Comparison of ENCODE assay signal across 23 cellular contexts in the genomic region with DNA sequence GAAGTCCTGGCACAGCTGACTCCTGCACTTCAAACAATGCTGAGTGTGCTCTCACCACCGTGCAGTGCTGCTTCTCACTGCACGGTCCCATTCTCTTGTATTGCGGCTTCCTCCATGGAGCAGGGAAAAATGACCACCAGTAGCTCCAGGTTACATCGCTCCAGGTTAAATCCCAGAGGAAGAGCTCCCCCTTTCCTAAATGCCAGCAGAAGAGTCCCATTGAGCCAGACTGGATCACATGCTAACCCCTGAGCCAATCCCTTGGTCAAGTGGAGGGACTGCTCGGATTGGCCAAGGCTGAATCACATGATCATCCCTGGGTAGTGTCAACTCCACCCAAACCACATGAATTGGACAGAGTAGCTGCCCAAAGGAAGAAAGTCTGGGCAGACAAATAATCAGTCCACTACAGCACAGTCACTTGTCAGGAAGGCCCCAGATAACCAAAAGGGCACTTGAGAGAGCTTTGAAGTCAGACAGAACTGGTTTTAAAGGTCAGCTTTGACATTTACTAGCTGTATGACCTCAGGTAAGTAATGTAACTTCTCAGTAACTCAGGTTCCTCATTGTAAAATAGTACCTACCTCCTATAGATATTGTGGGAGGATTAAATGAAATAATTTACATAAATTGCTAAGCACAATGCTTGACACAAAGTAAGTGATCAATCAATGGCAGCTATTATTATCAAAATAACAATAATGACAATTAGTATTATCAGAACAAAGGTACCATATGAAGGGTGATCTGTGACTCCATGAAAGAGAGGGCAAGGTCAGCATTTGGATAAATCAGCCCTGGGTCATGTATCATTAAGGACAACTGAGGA. TPM values are rescaled to one million over a fixed set of nuclear protein-coding genes. Genes with fewer than 3 reads are reported as not detected.
A peak's percentile ranks its signal among the peaks of the same experiment; 100 is the strongest.
DNase-seq lines count a peak whose midpoint lies in the region; ATAC-seq, FAIRE-seq and TF ChIP-seq lines count a peak whose summit lies in the region.
"Had no signal": no experiment of that assay in that cellular context is flagged by ENCODE, and none has a peak within 500 bp of the region (broad histone marks: within the 10 kb centered on the region; RNA-seq: fewer than 3 reads in every experiment).

No MANE protein-coding gene starts in this region.

- H3K27ac ChIP-seq in K562 (ENCODE audit: extremely low read depth, low read depth, low read length): peak overlapping the region; percentile 65
- H3K27ac ChIP-seq: 22Rv1, Peyer's patch, psoas muscle, spleen, thoracic aorta, VCaP had no signal

- CTCF ChIA-PET in K562 (lab: Yijun Ruan, JAX; ENCODE audit: low intra/inter-chr PET ratio): no interaction called here

- peak overlapping the region; percentile 55 for H2AFZ ChIP-seq in K562 (ENCODE audit: low read depth, low read length)

- in situ Hi-C loops in K562 (cut with MboI): no loop called here

- H3K9me1 ChIP-seq in K562 (ENCODE audit: control insufficient read depth, insufficient read depth, low read length): no peaks in the 10 kb centered on the region

- TF ChIP-seq RAD21 in K562 (CRISPR knock-in tag; conservative IDR thresholded peaks at IDR 0.05 in 1 of 2, IDR thresholded peaks at IDR 0.05 in 1 of 2): no peak

- H4K20me1 ChIP-seq in K562 (replicated peaks; ENCODE audit: control insufficient read depth, insufficient read depth, low read length): no peaks in the 10 kb centered on the region

- H3K9ac ChIP-seq in K562 (ENCODE audit: insufficient read depth in 1 of 2, low read depth in 2 of 2, low read length in 2 of 2): peak overlapping the region in 1 of 2 experiments; percentile 13; a peak in 1 of 4 replicates

- H3K36me3 ChIP-seq in K562 (ENCODE audit: control insufficient read depth, insufficient read depth, low read length) (0 out of 3 replicates have a peak, but pooled peaks cover 2% of the 10 kb centered on the region), mucosa of descending colon (ENCODE audit: low read depth) (no peaks in the 10 kb centered on the region)
- H3K36me3 ChIP-seq: Peyer's patch, spleen, thoracic aorta had no signal

- peak; percentile 99 for FAIRE-seq in K562 (lab: Jason Lieb, UNC)
- FAIRE-seq: colon, endometrium, H1 had no signal

- H3K4me3 ChIP-seq in K562 (0 out of 2 replicates have a peak overlapping the region, but pooled peaks have one; percentile 0), mucosa of descending colon (no peak overlapping the region)
- H3K4me3 ChIP-seq: Peyer's patch, psoas muscle, spleen, thoracic aorta had no signal

- peaks cover 18 to 33% of the 10 kb centered on the region in 2 experiments; a peak in 4 of 5 replicates for H3K4me1 ChIP-seq in K562 (replicated peaks in 1 of 2; ENCODE audit: control insufficient read depth in 2 of 2, insufficient read depth in 2 of 2, low read length in 2 of 2)
- H3K4me1 ChIP-seq in mucosa of descending colon (ENCODE audit: low read depth): no peaks in the 10 kb centered on the region
- H3K4me1 ChIP-seq: Peyer's patch, psoas muscle, spleen had no signal

- no peak for TF ChIP-seq POLR2A in K562 (conservative IDR thresholded peaks at IDR 0.05)

- H3K79me2 ChIP-seq in K562 (ENCODE audit: control insufficient read depth, insufficient read depth, low read length): peaks cover 88% of the 10 kb centered on the region

- BruUV-seq in K562 (replicated peaks; lab: Mats Ljungman, UMichigan): no TSS peak

- POLR2A ChIA-PET in K562 (lab: Yijun Ruan, JAX): interaction anchor here (0.7 to 1.5 kb wide), 4 partner anchors 10 to 125 kb away, joined by 3 to 4 read pairs (median 4); no protein-coding TSS in a partner anchor

- 31% methylated on average over 5 of the region's 5 CpGs for WGBS in K562 (ENCODE audit: insufficient coverage, low coverage, missing lambda C conversion rate)

- TF ChIP-seq EP300 in K562 (IDR thresholded peaks at IDR 0.05; ENCODE audit: low read length): peak; percentile 60; the same call in 1 of the 2 replicates

- peak; percentile 67 for DNase-seq in DMS53 (lab: John Stamatoyannopoulos, UW)
- no peak for DNase-seq in DMS53 treated with DMSO at 0.1 percent for 48 hours (lab: John Stamatoyannopoulos, UW; ENCODE audit: unreplicated experiment)
- peak; percentile 14 for DNase-seq in NCI-H510A treated with DMSO at 0.1 percent for 48 hours (lab: John Stamatoyannopoulos, UW)
- peak; percentile 84 to 94 (median 91) for DNase-seq in K562 (ENCODE audit: extremely low read depth in 1 of 4, low spot score in 3 of 4)
- DNase-seq in mucosa of descending colon: no peak
- no peak for DNase-seq in CD1c-positive myeloid dendritic cell (ENCODE audit: extremely low spot score)
- DNase-seq in cerebellar cortex (ENCODE audit: low spot score): no peak
- DNase-seq: activated CD4-positive, alpha-beta T cell treated with anti-CD3 and anti-CD28 coated beads, Interleukin-2, amount 50 U/mL, for 4 hours; activated naive CD4-positive, alpha-beta T cell treated with anti-CD3 and anti-CD28 coated beads for 36 hours; hippocampal formation; kidney glomerular epithelial cell; NCI-H187 treated with DMSO at 0.1 percent for 48 hours; Peyer's patch; psoas muscle; spleen; SW 1271 had no signal

- peak overlapping the region; percentile 72 for H3K4me2 ChIP-seq in K562 (ENCODE audit: insufficient read depth, low read length)

- H3K9me3 ChIP-seq in K562 (replicated peaks; ENCODE audit: control insufficient read depth, insufficient read depth, low read depth, low read length) (no peaks in the 10 kb centered on the region), mucosa of descending colon (no peaks in the 10 kb centered on the region)
- H3K9me3 ChIP-seq: Peyer's patch, psoas muscle, spleen, thoracic aorta had no signal

- intact Hi-C loops in K562 (cut with micrococcal nuclease) (no loop called here), mucosa of descending colon (cut with DNase I, micrococcal nuclease) (no loop called here)

- H3K27me3 ChIP-seq in K562 (ENCODE audit: control insufficient read depth in 2 of 2, insufficient read depth in 2 of 2, low read length in 2 of 2): no peaks in the 10 kb centered on the region
- H3K27me3 ChIP-seq: Peyer's patch, spleen had no signal

- ATAC-seq in K562 (peak; percentile 98), mucosa of descending colon (peak; percentile 31), GM21447 (IDR thresholded peaks at IDR 0.05; ENCODE audit: unreplicated experiment) (no peak)
- ATAC-seq: psoas muscle had no signal

- TF ChIP-seq CTCF in K562 (IDR thresholded peaks at IDR 0.05 in 2 of 3, conservative IDR thresholded peaks at IDR 0.05 in 1 of 3; ENCODE audit: insufficient read depth in 2 of 3, low read depth in 1 of 3, low read length in 3 of 3) (no peak), mucosa of descending colon (IDR thresholded peaks at IDR 0.05) (no peak)

TF ChIP-seq in K562, 482 proteins besides CTCF, POLR2A, EP300 and RAD21 (continues in another document):
- TF ChIP-seq NFIC (IDR thresholded peaks at IDR 0.05): peak; percentile 40; the same call in 1 of the 2 replicates
- TF ChIP-seq, protein P1, sequence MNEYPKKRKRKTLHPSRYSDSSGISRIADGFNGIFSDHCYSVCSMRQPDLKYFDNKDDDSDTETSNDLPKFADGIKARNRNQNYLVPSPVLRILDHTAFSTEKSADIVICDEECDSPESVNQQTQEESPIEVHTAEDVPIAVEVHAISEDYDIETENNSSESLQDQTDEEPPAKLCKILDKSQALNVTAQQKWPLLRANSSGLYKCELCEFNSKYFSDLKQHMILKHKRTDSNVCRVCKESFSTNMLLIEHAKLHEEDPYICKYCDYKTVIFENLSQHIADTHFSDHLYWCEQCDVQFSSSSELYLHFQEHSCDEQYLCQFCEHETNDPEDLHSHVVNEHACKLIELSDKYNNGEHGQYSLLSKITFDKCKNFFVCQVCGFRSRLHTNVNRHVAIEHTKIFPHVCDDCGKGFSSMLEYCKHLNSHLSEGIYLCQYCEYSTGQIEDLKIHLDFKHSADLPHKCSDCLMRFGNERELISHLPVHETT (CRISPR knock-in tag; conservative IDR thresholded peaks at IDR 0.05 in 1 of 2, IDR thresholded peaks at IDR 0.05 in 1 of 2): 0 out of 4 replicates have a peak, but pooled peaks of 1 of the 2 experiments have one; percentile 39
- TF ChIP-seq TCF7 (IDR thresholded peaks at IDR 0.05; ENCODE audit: borderline replicate concordance): peak; percentile 96
- TF ChIP-seq LEF1 (IDR thresholded peaks at IDR 0.05): peak; percentile 91
- TF ChIP-seq, protein P2, sequence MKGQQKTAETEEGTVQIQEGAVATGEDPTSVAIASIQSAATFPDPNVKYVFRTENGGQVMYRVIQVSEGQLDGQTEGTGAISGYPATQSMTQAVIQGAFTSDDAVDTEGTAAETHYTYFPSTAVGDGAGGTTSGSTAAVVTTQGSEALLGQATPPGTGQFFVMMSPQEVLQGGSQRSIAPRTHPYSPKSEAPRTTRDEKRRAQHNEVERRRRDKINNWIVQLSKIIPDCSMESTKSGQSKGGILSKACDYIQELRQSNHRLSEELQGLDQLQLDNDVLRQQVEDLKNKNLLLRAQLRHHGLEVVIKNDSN (CRISPR knock-in tag; IDR thresholded peaks at IDR 0.05): peak; percentile 95
- no peak for TF ChIP-seq ARNT (IDR thresholded peaks at IDR 0.05)
- no peak for TF ChIP-seq TGIF2 (CRISPR knock-in tag; IDR thresholded peaks at IDR 0.05)
- 0 out of 2 replicates have a peak, but pooled peaks have one; percentile 49 for TF ChIP-seq ZNF121 (CRISPR knock-in tag; conservative IDR thresholded peaks at IDR 0.05)
- peak; percentile 80 for TF ChIP-seq TAL1 (IDR thresholded peaks at IDR 0.05)
- no peak for TF ChIP-seq RBM15 (IDR thresholded peaks at IDR 0.05; ENCODE audit: insufficient read depth, low read length)
- TF ChIP-seq CBFA2T2 (conservative IDR thresholded peaks at IDR 0.05): peak; percentile 85

RNA-seq across cellular contexts. Expression of gene TEC, which starts 14.3 kb away (rescaled TPM):
- 12.7 and 33.0 TPM in 2 replicates for total RNA-seq in K562 (2011; cell fraction: chromatin; rRNA removed; ENCODE audit: low replicate concordance)
- total RNA-seq in K562 (2011; cell fraction: nucleolus; rRNA removed): 6.3 and 7.9 TPM in 2 replicates
- total RNA-seq in K562 (2011; cell fraction: nucleoplasm; rRNA removed): 11.6 and 13.3 TPM in 2 replicates
- total RNA-seq in K562 (2014; rRNA removed) (9.6 and 14.7 TPM in 2 replicates), K562 (2014; rRNA removed; fragmentation: Illumina TruSeq; extraction: Trizol) (10.2 and 11.4 TPM in 2 replicates), K562 (2015; rRNA removed; fragmentation: Illumina TruSeq; extraction: Trizol) (12.5 and 13.0 TPM in 2 replicates), K562 (2021) (6.8 and 8.0 TPM in 2 replicates), mucosa of descending colon (1 to 10 TPM; 3.4 to 4.0 (median 3.8) TPM)
- polyA plus RNA-seq in K562 (2011; rRNA removed) (8.0 and 9.8 TPM in 2 replicates), K562 (2014; fragmentation: Illumina TruSeq; extraction: Trizol) (7.4 and 8.8 TPM in 2 replicates), K562 (2014; fragmentation: Nextera tagmentation; extraction: Ambion mirVana) (1 to 10 TPM; 5.3 to 8.2 TPM), K562 (2014; rRNA removed) (6.8 and 10.6 TPM in 2 replicates)
- 1.8 and 5.7 TPM in 2 replicates for polyA plus RNA-seq in K562 (2011; cell fraction: cytosol; rRNA removed)
- polyA plus RNA-seq in K562 (2011; cell fraction: nucleus; rRNA removed): 10.2 and 21.9 TPM in 2 replicates
- polyA plus RNA-seq in K562 (2012): 7.2 and 7.8 TPM in 2 replicates
- 15.1 and 25.1 TPM in 2 replicates for polyA minus RNA-seq in K562 (2011; rRNA and poly(A)+ RNA removed)
- polyA minus RNA-seq in K562 (2011; cell fraction: cytosol; rRNA and poly(A)+ RNA removed): 4.4 and 5.4 TPM in 2 replicates
- polyA minus RNA-seq in K562 (2011; cell fraction: nucleus; rRNA and poly(A)+ RNA removed): 11.6 and 30.9 TPM in 2 replicates

Comparison
In these comparisons a context has a peak if more than half of its experiments do, and no peak if none do; other contexts are left out.
1. DNase-seq: peak in DMS53 (single experiment), NCI-H510A treated with DMSO at 0.1 percent for 48 hours (single experiment) and K562 (4 of 4); none in DMS53 treated with DMSO at 0.1 percent for 48 hours (single experiment), mucosa of descending colon (0 of 3), CD1c-positive myeloid dendritic cell (single experiment) and cerebellar cortex (single experiment).